Comparison of ENCODE assay signal across 9 cellular contexts in genomic region chr12:71439362-71439612, GRCh38. TPM values are rescaled to one million over a fixed set of nuclear protein-coding genes. Genes with fewer than 3 reads are reported as not detected.
A peak's percentile ranks its signal among the peaks of the same experiment; 100 is the strongest.
DNase-seq lines count a peak whose midpoint lies in the region; ATAC-seq and TF ChIP-seq lines count a peak whose summit lies in the region.
"Had no signal": no experiment of that assay in that cellular context is flagged by ENCODE, and none has a peak within 500 bp of the region (broad histone marks: within the 10 kb centered on the region; RNA-seq: fewer than 3 reads in every experiment).

No MANE protein-coding gene starts in this region.

- H3K9ac ChIP-seq in SK-N-SH (no peak overlapping the region), adipocyte (ENCODE audit: low read length) (peak overlapping the region; percentile 67), liver (ENCODE audit: low read depth in 1 of 2, low read length in 2 of 2) (no peak overlapping the region)

- H3K4me1 ChIP-seq in SK-N-SH (ENCODE audit: control insufficient read depth in 1 of 2, insufficient read depth in 2 of 2, low read depth in 1 of 2, low read length in 1 of 2) (peaks cover 8 to 21% of the 10 kb centered on the region in 2 experiments; a peak in 3 of 4 replicates), adipocyte (ENCODE audit: control insufficient read depth, insufficient read depth, low read length) (peaks cover 18% of the 10 kb centered on the region), liver (ENCODE audit: control insufficient read depth in 4 of 4, insufficient read depth in 4 of 4, low read length in 3 of 4) (peaks cover 6 to 28% (median 26%) of the 10 kb centered on the region in 4 donors), suprapubic skin (peaks cover 27% of the 10 kb centered on the region)

- H3K4me2 ChIP-seq in SK-N-SH, result peak overlapping the region; percentile 84

- H2AFZ ChIP-seq in SK-N-SH (ENCODE audit: low read depth), result peak overlapping the region; percentile 63; the same call in 1 of the 2 replicates

- DNase-seq in SK-N-SH (no peak), adipocyte (ENCODE audit: low read depth) (no peak), suprapubic skin (ENCODE audit: low spot score in 2 of 2) (no peak), globus pallidus (ENCODE audit: low spot score) (no peak)
- DNase-seq: NCI-H2081 treated with DMSO at 0.1 percent for 48 hours had no signal

- CTCF ChIA-PET in SK-N-SH (lab: Yijun Ruan, JAX), result interaction anchor here (0.6 to 3.2 kb wide), 3 partner anchors 23 to 112 kb away, joined by 3 to 10 read pairs (median 5); no protein-coding TSS in a partner anchor

- H3K27ac ChIP-seq in SK-N-SH (ENCODE audit: low read depth in 2 of 2, low read length in 1 of 2) (peak overlapping the region in 1 of 2 experiments; percentile 50; a peak in 1 of 4 replicates), liver (ENCODE audit: low read depth in 1 of 2, low read length in 2 of 2) (no peak overlapping the region), suprapubic skin (no peak overlapping the region)

- H3K9me3 ChIP-seq in SK-N-SH (no peaks in the 10 kb centered on the region), adipocyte (ENCODE audit: control insufficient read depth, low read length) (peaks cover 18% of the 10 kb centered on the region), liver (ENCODE audit: control insufficient read depth in 4 of 4, low read length in 3 of 4) (peaks cover 5 to 16% (median 6%) of the 10 kb centered on the region in 4 donors), suprapubic skin (peaks cover 9% of the 10 kb centered on the region)

- no peaks in the 10 kb centered on the region for H4K20me1 ChIP-seq in SK-N-SH (ENCODE audit: insufficient read depth)

- no peak for TF ChIP-seq POLR2A in suprapubic skin (IDR thresholded peaks at IDR 0.05)

- H3K27me3 ChIP-seq in SK-N-SH (ENCODE audit: insufficient read depth) (peaks cover 30% of the 10 kb centered on the region), adipocyte (replicated peaks; ENCODE audit: control insufficient read depth, insufficient read depth, low read length) (peaks cover 39% of the 10 kb centered on the region), liver (ENCODE audit: control insufficient read depth in 4 of 4, insufficient read depth in 4 of 4, low read length in 3 of 4) (peaks cover 0 to 9% (median 4%) of the 10 kb centered on the region in 4 donors), suprapubic skin (peaks cover 69% of the 10 kb centered on the region)

- TF ChIP-seq EP300 in SK-N-SH (IDR thresholded peaks at IDR 0.05; ENCODE audit: borderline replicate concordance in 1 of 2, low read depth in 1 of 2, low read length in 1 of 2) (no peak), suprapubic skin (IDR thresholded peaks at IDR 0.05) (no peak)

- WGBS in SK-N-SH (ENCODE audit: low lambda C conversion rate), result 2% methylated on average over 17 of the region's 17 CpGs
- 3% methylated on average over 17 of the region's 17 CpGs for WGBS in liver
- under 1% methylated on average over 17 of the region's 17 CpGs for WGBS in suprapubic skin

- no peaks in the 10 kb centered on the region for H3K79me2 ChIP-seq in SK-N-SH (ENCODE audit: insufficient read depth)

- H3K4me3 ChIP-seq in SK-N-SH (ENCODE audit: low read depth in 2 of 2, low read length in 1 of 2), result peak overlapping the region; percentile 57
- peak overlapping the region; percentile 72 for H3K4me3 ChIP-seq in adipocyte (ENCODE audit: low read length)
- H3K4me3 ChIP-seq in liver (ENCODE audit: low read depth in 1 of 3, low read length in 3 of 3), result peak overlapping the region in 2 of 3 donors; percentile 53 to 57
- H3K4me3 ChIP-seq in suprapubic skin, result peak overlapping the region; percentile 63

- no peaks in the 10 kb centered on the region for H3K9me2 ChIP-seq in SK-N-SH

- TF ChIP-seq CTCF in SK-N-SH (IDR thresholded peaks at IDR 0.05), result no peak
- no peak for TF ChIP-seq CTCF in liver (IDR thresholded peaks at IDR 0.05; ENCODE audit: low read depth, low read length, missing input control)
- no peak for TF ChIP-seq CTCF in suprapubic skin (IDR thresholded peaks at IDR 0.05)

- POLR2A ChIA-PET in SK-N-SH (lab: Yijun Ruan, JAX), result no interaction called here

- no peak; the same call in 2 of the 3 replicates for ATAC-seq in SK-N-SH treated with all-trans-retinoic acid at 6 μM for 48 hours
- no peak for ATAC-seq in GM21825 (IDR thresholded peaks at IDR 0.05; ENCODE audit: unreplicated experiment)
- ATAC-seq in HG03135 (IDR thresholded peaks at IDR 0.05; ENCODE audit: unreplicated experiment), result no peak

- H3K36me3 ChIP-seq in SK-N-SH (replicated peaks in 1 of 2; ENCODE audit: control insufficient read depth in 1 of 2, insufficient read depth in 2 of 2, low read length in 1 of 2) (no peaks in the 10 kb centered on the region), adipocyte (ENCODE audit: control insufficient read depth, insufficient read depth, low read length, severe bottlenecking) (no peaks in the 10 kb centered on the region), liver (ENCODE audit: control insufficient read depth in 4 of 4, insufficient read depth in 3 of 4, low read depth in 1 of 4, low read length in 3 of 4) (no peaks in the 10 kb centered on the region), suprapubic skin (no peaks in the 10 kb centered on the region)

- no peaks in the 10 kb centered on the region for H3F3A ChIP-seq in SK-N-SH (replicated peaks; ENCODE audit: insufficient read depth)

- no peak for TF ChIP-seq RAD21 in SK-N-SH (IDR thresholded peaks at IDR 0.05; ENCODE audit: low read length)
- TF ChIP-seq RAD21 in liver (IDR thresholded peaks at IDR 0.05), result no peak

TF ChIP-seq in SK-N-SH, 30 proteins besides CTCF, POLR2A, EP300 and RAD21 (continues in another document):
- TF ChIP-seq FOXJ3 (CRISPR knock-in tag; IDR thresholded peaks at IDR 0.05), result 0 out of 2 replicates have a peak, but pooled peaks have one; percentile 10
- TF ChIP-seq IRF3 (IDR thresholded peaks at IDR 0.05; ENCODE audit: low read depth, low read length), result no peak

TF ChIP-seq in SK-N-SH treated with all-trans-retinoic acid at 6 μM for 48 hours, 23 proteins besides CTCF, POLR2A, EP300 and RAD21:
- TF ChIP-seq ZNF70 (CRISPR knock-in tag; IDR thresholded peaks at IDR 0.05) (no peak), ZNF8 (CRISPR knock-in tag; IDR thresholded peaks at IDR 0.05) (no peak), ZFP30 (CRISPR knock-in tag; IDR thresholded peaks at IDR 0.05) (no peak), BACH2 (CRISPR knock-in tag; IDR thresholded peaks at IDR 0.05; ENCODE audit: borderline replicate concordance) (no peak), ISL1 (CRISPR knock-in tag; IDR thresholded peaks at IDR 0.05) (no peak), PATZ1 (CRISPR knock-in tag; IDR thresholded peaks at IDR 0.05; ENCODE audit: borderline replicate concordance) (no peak), ZC3H10 (CRISPR knock-in tag; IDR thresholded peaks at IDR 0.05) (no peak), ZNF565 (CRISPR knock-in tag; conservative IDR thresholded peaks at IDR 0.05; ENCODE audit: low read depth) (no peak)
TF ChIP-seq in SK-N-SH treated with all-trans-retinoic acid at 6 μM for 48 hours: peak in this region for 0.

TF ChIP-seq in liver, 16 proteins besides CTCF, POLR2A, EP300 and RAD21:
- no peak for TF ChIP-seq NR2F2 (IDR thresholded peaks at IDR 0.05)
- no peak for TF ChIP-seq MAX (IDR thresholded peaks at IDR 0.05)
- TF ChIP-seq HNF4G (IDR thresholded peaks at IDR 0.05), result no peak
- no peak for TF ChIP-seq HNF4A (conservative IDR thresholded peaks at IDR 0.05)
- TF ChIP-seq ATF3 (IDR thresholded peaks at IDR 0.05), result no peak
- TF ChIP-seq RXRA (IDR thresholded peaks at IDR 0.05), result no peak
- no peak for TF ChIP-seq SP1 (IDR thresholded peaks at IDR 0.05)
- no peak for TF ChIP-seq REST (IDR thresholded peaks at IDR 0.05)

RNA-seq across cellular contexts. Expression of gene LGR5, which starts 0.3 kb away (rescaled TPM):
- 1.4 and 5.6 TPM in 2 replicates for polyA plus RNA-seq in SK-N-SH (2012; rRNA removed)
- 4.3 and 5.8 TPM in 2 replicates for polyA plus RNA-seq in SK-N-SH (2012; cell fraction: cytosol; rRNA removed)
- 6.3 and 6.5 TPM in 2 replicates for polyA plus RNA-seq in SK-N-SH (2012; cell fraction: nucleus; rRNA removed)
- total RNA-seq in liver, result under 1 TPM; 0.67 to 0.98 TPM
- under 1 TPM; 0.17 to 0.99 TPM for polyA plus RNA-seq in liver
- 1 to 10 TPM in 3 of 4 donors, under 1 TPM in 1; 0.97 to 5.5 (median 2.9) TPM for total RNA-seq in suprapubic skin
